31 cellular contexts compared by ENCODE assay signal in genomic region chr10:130652964-130653578, GRCh38.
"Had no signal": no experiment of that assay in that cellular context is flagged by ENCODE, and none has a peak within 500 bp of the region (broad histone marks: within the 10 kb centered on the region; RNA-seq: fewer than 3 reads in every experiment).

No MANE protein-coding gene starts in this region.

- H3K4me3 Mint-ChIP-seq: central memory CD8-positive, alpha-beta T cell; dendritic cell treated with granulocyte-macrophage colony-stimulating factor and Interleukin-4, amounts not matched to agents 40 ng/mL and 50 ng/mL, for 4 days; endodermal cell; memory B cell; mesothelial cell of epicardium; naive B cell; natural killer cell treated with Interleukin-12 subunit alpha and Interleukin-12 subunit beta and Interleukin-15 and Interleukin-18, amount 100 ng/mL, for 72 hours; neural crest cell had no signal

- H3K4me1 ChIP-seq: colonic mucosa, esophagus squamous epithelium, heart right ventricle, left lung, lower lobe of right lung, psoas muscle, right lobe of liver, stomach, thyroid gland, vagina had no signal

- H3K27me3 ChIP-seq: colonic mucosa, esophagus squamous epithelium, left lung, ovary, right lobe of liver, thyroid gland, vagina had no signal

- H3K9me3 ChIP-seq: colonic mucosa, esophagus squamous epithelium, left lung, lower lobe of right lung, ovary, psoas muscle, right lobe of liver, thyroid gland, vagina had no signal

- H3K36me3 ChIP-seq: colonic mucosa, esophagus squamous epithelium, heart right ventricle, left lung, lower lobe of right lung, ovary, right lobe of liver, stomach, thyroid gland, vagina had no signal

- H3K9me3 Mint-ChIP-seq: dendritic cell treated with granulocyte-macrophage colony-stimulating factor and Interleukin-4, amounts not matched to agents 40 ng/mL and 50 ng/mL, for 4 days; mesothelial cell of epicardium; natural killer cell treated with Interleukin-12 subunit alpha and Interleukin-12 subunit beta and Interleukin-15 and Interleukin-18, amount 100 ng/mL, for 72 hours; neural crest cell had no signal

- H3K27me3 Mint-ChIP-seq: central memory CD8-positive, alpha-beta T cell; memory B cell; naive B cell; natural killer cell treated with Interleukin-12 subunit alpha and Interleukin-12 subunit beta and Interleukin-15 and Interleukin-18, amount 100 ng/mL, for 72 hours had no signal

- FAIRE-seq: endothelial cell of umbilical vein, small intestine had no signal

- H3K36me3 Mint-ChIP-seq: memory B cell; mesothelial cell of epicardium; naive B cell; natural killer cell treated with Interleukin-12 subunit alpha and Interleukin-12 subunit beta and Interleukin-15 and Interleukin-18, amount 100 ng/mL, for 72 hours had no signal

- DNase-seq: colonic mucosa; effector CD8-positive, alpha-beta T cell; endodermal cell; esophagus squamous epithelium; foreskin melanocyte; glutamatergic neuron; heart right ventricle; hippocampal formation; left cardiac atrium; left lung; lower lobe of right lung; mucosa of descending colon; naive B cell; ovary; posterior cingulate gyrus; psoas muscle; small intestine; stimulated activated CD4-positive, alpha-beta T cell treated with anti-CD3 and anti-CD28 coated beads, Interleukin-15, amount 100 ng/mL, for 24 hours; stimulated activated CD4-positive, alpha-beta T cell treated with anti-CD3 and anti-CD28 coated beads, Interleukin-2, amount 100 ng/mL, for 48 hours; stimulated activated naive CD4-positive, alpha-beta T cell treated with Interleukin-2 at 50 U/mL for 16 hours; stomach; thyroid gland had no signal

- H3K4me1 Mint-ChIP-seq: central memory CD8-positive, alpha-beta T cell; memory B cell; mesothelial cell of epicardium; naive B cell; neural crest cell had no signal

- H3K27ac Mint-ChIP-seq: dendritic cell treated with granulocyte-macrophage colony-stimulating factor and Interleukin-4, amounts not matched to agents 40 ng/mL and 50 ng/mL, for 4 days; endodermal cell; memory B cell; mesothelial cell of epicardium; naive B cell; natural killer cell treated with Interleukin-12 subunit alpha and Interleukin-12 subunit beta and Interleukin-15 and Interleukin-18, amount 100 ng/mL, for 72 hours had no signal

- H3K27ac ChIP-seq: colonic mucosa, esophagus squamous epithelium, heart right ventricle, left lung, lower lobe of right lung, ovary, psoas muscle, right lobe of liver, stomach, thyroid gland, vagina had no signal

- ATAC-seq: heart right ventricle; left cardiac atrium; left lung; lower lobe of right lung; mucosa of descending colon; natural killer cell treated with Interleukin-12 subunit alpha and Interleukin-12 subunit beta and Interleukin-15 and Interleukin-18, amount 100 ng/mL, for 72 hours; psoas muscle had no signal

- H3K4me3 ChIP-seq: colonic mucosa, esophagus squamous epithelium, heart right ventricle, left lung, lower lobe of right lung, mucosa of descending colon, ovary, psoas muscle, right lobe of liver, stomach, thyroid gland, vagina had no signal
